Comparison of ENCODE assay signal across 8 cellular contexts in the genomic region with DNA sequence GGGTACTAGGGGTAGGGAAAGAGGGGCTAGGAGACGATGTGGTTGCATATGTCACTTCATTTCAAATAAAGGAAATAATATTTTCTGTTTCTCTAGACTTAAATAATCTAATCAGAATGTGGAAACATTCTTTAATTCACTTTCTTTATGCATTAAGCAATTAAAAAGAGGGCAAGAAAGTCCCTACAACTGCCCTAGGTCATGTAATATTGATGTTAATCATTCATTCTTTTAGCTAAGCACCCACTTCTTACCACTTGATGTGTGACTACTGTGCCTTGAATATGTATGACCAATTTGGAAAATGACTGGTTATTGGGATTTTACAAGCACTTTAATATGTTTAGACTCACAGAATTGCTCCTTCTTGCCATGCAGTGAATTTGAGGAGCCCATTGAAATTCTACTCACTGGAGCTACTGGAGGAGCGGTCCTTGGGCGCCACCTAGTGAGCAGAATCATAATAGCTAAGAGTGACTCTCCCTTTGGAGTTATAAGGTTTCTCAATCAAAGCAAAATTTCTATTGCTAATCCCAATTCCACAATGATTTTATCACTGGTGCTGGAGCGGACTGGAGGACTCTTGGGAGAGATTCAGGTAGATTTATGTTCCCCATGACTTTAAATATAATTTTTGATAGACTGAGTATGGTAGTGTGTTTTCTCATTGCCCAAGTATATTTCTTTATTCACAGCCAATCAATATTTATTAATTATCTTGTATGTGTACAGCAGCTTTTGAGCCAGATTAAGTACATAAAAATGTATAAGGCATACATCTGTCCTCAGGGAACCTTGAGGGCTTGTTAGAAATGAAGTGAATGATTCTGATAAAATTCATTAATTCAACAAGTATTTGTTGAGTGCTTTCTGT.
DNase-seq lines count a peak whose midpoint lies in the region; ATAC-seq lines count a peak whose summit lies in the region.

No MANE protein-coding gene starts in this region.

- no peak overlapping the region for H3K27ac ChIP-seq in iPS DF 6.9 (ENCODE audit: low read length)

- no CpG with 5 or more reads among the region's 4 CpGs for WGBS in iPS DF 6.9 (ENCODE audit: insufficient coverage, insufficient read length)

- peak; percentile 96 for ATAC-seq in HG02798 (IDR thresholded peaks at IDR 0.05; ENCODE audit: poor library complexity, unreplicated experiment)

- H3K9me3 ChIP-seq in iPS DF 6.9 (ENCODE audit: control insufficient read depth, insufficient read depth, low read length) = no peaks in the 10 kb centered on the region

- H3K4me3 ChIP-seq in iPS DF 6.9 (ENCODE audit: low read length) = no peak overlapping the region

- no peaks in the 10 kb centered on the region for H3K4me1 ChIP-seq in iPS DF 6.9 (ENCODE audit: control insufficient read depth, insufficient read depth, low read length)

- DNase-seq in NCI-H2107 treated with DMSO at 0.1 percent for 48 hours (lab: John Stamatoyannopoulos, UW; ENCODE audit: unreplicated experiment) = peak; percentile 59
- no peak for DNase-seq in NCI-H2107 (lab: John Stamatoyannopoulos, UW)
- peak; percentile 61 for DNase-seq in NCI-H1436 (lab: John Stamatoyannopoulos, UW)
- peak; percentile 62 for DNase-seq in T1000 (lab: John Stamatoyannopoulos, UW)
- DNase-seq in astrocyte of the hippocampus (ENCODE audit: low read depth, low spot score) = peak; percentile 84
- peak; percentile 35 for DNase-seq in iPS DF 6.9 (ENCODE audit: low read depth, low spot score)
- peak; percentile 64 for DNase-seq in stimulated activated CD4-positive, alpha-beta T cell treated with anti-CD3 and anti-CD28 coated beads, Interleukin-12 subunit alpha, Interleukin-12 subunit beta, amount 100 ng/mL, for 4 hours

- H3K27me3 ChIP-seq in iPS DF 6.9 (ENCODE audit: control insufficient read depth, insufficient read depth, low read length) = no peaks in the 10 kb centered on the region

- peaks cover 5% of the 10 kb centered on the region; the same call in 1 of the 2 replicates for H3K36me3 ChIP-seq in iPS DF 6.9 (ENCODE audit: control insufficient read depth, insufficient read depth, low read length)
